10 cellular contexts compared by ENCODE assay signal in genomic region chr3:12835005-12835665, GRCh38.
"Had no signal": no experiment of that assay in that cellular context is flagged by ENCODE, and none has a peak within 500 bp of the region (broad histone marks: within the 10 kb centered on the region; RNA-seq: fewer than 3 reads in every experiment).

No MANE protein-coding gene starts in this region.

- FAIRE-seq: pancreas, urothelium cell line had no signal

- DNase-seq: activated CD8-positive, alpha-beta memory T cell treated with anti-CD3 and anti-CD28 coated beads, Interleukin-2, amount 10 ng/mL, durations not matched to agents 7 days and 5 days; body of pancreas; cerebellar nuclear complex; dermis blood vessel endothelial cell; hypothalamus; kidney glomerular epithelial cell; pancreas; stimulated activated CD4-positive, alpha-beta T cell treated with anti-CD3 and anti-CD28 coated beads, Interleukin-4, amount 100 ng/mL, for 4 hours; thyroid gland had no signal

- H3K4me3 Mint-ChIP-seq: activated CD8-positive, alpha-beta memory T cell treated with anti-CD3 and anti-CD28 coated beads, Interleukin-2, amount 10 ng/mL, durations not matched to agents 7 days and 5 days had no signal

- H3K4me3 ChIP-seq: body of pancreas, pancreas, thyroid gland had no signal

- H3K27me3 Mint-ChIP-seq: activated CD8-positive, alpha-beta memory T cell treated with anti-CD3 and anti-CD28 coated beads, Interleukin-2, amount 10 ng/mL, durations not matched to agents 7 days and 5 days had no signal

- H3K27ac ChIP-seq: body of pancreas, pancreas, thyroid gland had no signal

- H3K9me3 ChIP-seq: body of pancreas, pancreas, thyroid gland had no signal

- H3K27ac Mint-ChIP-seq: activated CD8-positive, alpha-beta memory T cell treated with anti-CD3 and anti-CD28 coated beads, Interleukin-2, amount 10 ng/mL, durations not matched to agents 7 days and 5 days had no signal

- ATAC-seq: activated CD8-positive, alpha-beta memory T cell treated with anti-CD3 and anti-CD28 coated beads, Interleukin-2, amount 10 ng/mL, durations not matched to agents 7 days and 5 days; body of pancreas; pancreas had no signal

- H3K27me3 ChIP-seq: body of pancreas, pancreas, thyroid gland had no signal
